Comparison of ENCODE assay signal across 13 cellular contexts in the genomic region with DNA sequence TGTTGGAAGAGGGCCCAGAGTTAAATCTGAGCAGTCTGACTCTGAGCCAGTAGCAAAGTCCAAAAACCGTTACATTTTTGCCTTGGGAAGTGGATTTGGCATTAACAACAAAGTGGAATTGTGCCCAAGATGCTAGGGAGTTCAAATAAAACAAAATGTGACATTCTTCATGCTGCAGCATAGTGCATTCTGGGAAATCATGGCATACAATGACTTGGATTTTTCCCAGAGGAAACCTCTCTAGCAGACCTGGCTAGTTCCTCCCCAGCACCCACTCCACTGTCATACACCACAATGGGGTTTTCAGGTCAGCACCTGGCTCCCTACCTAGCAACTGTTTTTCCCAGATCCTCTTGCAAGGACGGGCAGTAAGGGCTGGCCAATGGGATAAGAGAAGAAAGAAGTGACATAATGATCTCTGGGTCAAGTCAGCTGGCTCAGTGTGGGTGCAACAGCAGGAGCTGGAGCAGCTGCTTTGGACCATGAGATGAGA. TPM values are rescaled to one million over a fixed set of nuclear protein-coding genes. Genes with fewer than 3 reads are reported as not detected.
A peak's percentile ranks its signal among the peaks of the same experiment; 100 is the strongest.
DNase-seq lines count a peak whose midpoint lies in the region; ATAC-seq and TF ChIP-seq lines count a peak whose summit lies in the region.
"Had no signal": no experiment of that assay in that cellular context is flagged by ENCODE, and none has a peak within 500 bp of the region (broad histone marks: within the 10 kb centered on the region; RNA-seq: fewer than 3 reads in every experiment).

No MANE protein-coding gene starts in this region.

- no peaks in the 10 kb centered on the region for H3K27me3 ChIP-seq in RWPE2 (ENCODE audit: insufficient read depth, poor library complexity, severe bottlenecking)

- DNase-seq in DMS53 treated with DMSO at 0.1 percent for 48 hours (lab: John Stamatoyannopoulos, UW; ENCODE audit: unreplicated experiment) (peak; percentile 6), RWPE2 (ENCODE audit: low spot score) (no peak), fibroblast of pulmonary artery (ENCODE audit: low read depth) (peak; percentile 69), osteocyte (ENCODE audit: extremely low spot score, unreplicated experiment) (no peak), OCI-M1 (lab: John Stamatoyannopoulos, UW) (no peak)
- DNase-seq in stimulated activated CD8-positive, alpha-beta memory T cell treated with anti-CD3 and anti-CD28 coated beads, Interleukin-4, amount 100 ng/mL, for 48 hours, result no peak
- no peak for DNase-seq in activated CD4-positive, alpha-beta T cell treated with anti-CD3 and anti-CD28 coated beads for 4 hours
- DNase-seq in stimulated activated naive CD8-positive, alpha-beta T cell treated with anti-CD3 and anti-CD28 coated beads, Interleukin-15, Interleukin-2, amounts not matched to agents 100 U/mL and 50 U/mL, for 24 hours, result no peak
- DNase-seq: activated CD4-positive, alpha-beta T cell treated with anti-CD3 and anti-CD28 coated beads for 36 hours; activated naive CD4-positive, alpha-beta T cell treated with anti-CD3 and anti-CD28 coated beads, Interleukin-2, amount 50 U/mL, for 16 hours; Calu3; NCI-H226 had no signal

- peaks cover 8% of the 10 kb centered on the region for H3K4me1 ChIP-seq in RWPE2 (ENCODE audit: insufficient read depth, poor library complexity, severe bottlenecking)

- no peaks in the 10 kb centered on the region for H3K27me3 Mint-ChIP-seq in osteocyte (ENCODE audit: unreplicated experiment)

- H3K4me3 ChIP-seq in RWPE2 (ENCODE audit: severe bottlenecking) (no peak overlapping the region), fibroblast of pulmonary artery (replicated peaks; ENCODE audit: low read depth, low read length) (no peak overlapping the region)

- no peaks in the 10 kb centered on the region for H3K9me3 ChIP-seq in RWPE2 (ENCODE audit: severe bottlenecking)

- H3K4me3 Mint-ChIP-seq in osteocyte (ENCODE audit: unreplicated experiment), result no peak overlapping the region
- H3K4me3 Mint-ChIP-seq: activated CD4-positive, alpha-beta T cell treated with anti-CD3 and anti-CD28 coated beads for 36 hours; IgD-negative memory B cell had no signal

- H3K9me3 Mint-ChIP-seq in osteocyte (ENCODE audit: unreplicated experiment), result no peaks in the 10 kb centered on the region

- H3K36me3 Mint-ChIP-seq in osteocyte (ENCODE audit: unreplicated experiment), result no peaks in the 10 kb centered on the region

- no peaks in the 10 kb centered on the region for H3K36me3 ChIP-seq in RWPE2 (ENCODE audit: low read depth)

- no peak overlapping the region for H3K27ac ChIP-seq in RWPE2 (ENCODE audit: poor library complexity, severe bottlenecking)

- peak; percentile 25; the same call in 1 of the 3 replicates for ATAC-seq in RWPE2 (ENCODE audit: low read depth)
- ATAC-seq in stimulated activated naive CD8-positive, alpha-beta T cell treated with anti-CD3 and anti-CD28 coated beads, Interleukin-15, Interleukin-2, amounts not matched to agents 100 U/mL and 50 U/mL, for 24 hours, result no peak
- ATAC-seq: activated CD4-positive, alpha-beta T cell treated with anti-CD3 and anti-CD28 coated beads for 36 hours had no signal

- TF ChIP-seq CTCF in RWPE2 (IDR thresholded peaks at IDR 0.05; ENCODE audit: poor library complexity, severe bottlenecking), result no peak
- TF ChIP-seq CTCF in fibroblast of pulmonary artery (IDR thresholded peaks at IDR 0.05; ENCODE audit: low read length, missing control alignments), result no peak
- TF ChIP-seq CTCF in osteocyte (IDR thresholded peaks at IDR 0.05), result no peak

- H3K4me1 Mint-ChIP-seq in osteocyte (ENCODE audit: unreplicated experiment), result peaks cover 48% of the 10 kb centered on the region

- peak overlapping the region; percentile 68 for H3K27ac Mint-ChIP-seq in osteocyte (ENCODE audit: unreplicated experiment)
- H3K27ac Mint-ChIP-seq: activated CD4-positive, alpha-beta T cell treated with anti-CD3 and anti-CD28 coated beads for 36 hours; IgD-negative memory B cell had no signal

RNA-seq across cellular contexts. Expression of gene CYB5R3, which starts 24.8 kb away (rescaled TPM):
- 408 and 430 TPM in 2 replicates for total RNA-seq in osteocyte

RNA-seq across cellular contexts. Expression of gene ATP5MGL, which starts 33.5 kb away (rescaled TPM):
- 0.47 and 1.3 TPM in 2 replicates for total RNA-seq in osteocyte

RNA-seq across cellular contexts. Expression of gene A4GALT, which starts 46.7 kb away (rescaled TPM):
- 29.9 and 32.8 TPM in 2 replicates for total RNA-seq in osteocyte
- total RNA-seq: activated CD4-positive, alpha-beta T cell treated with anti-CD3 and anti-CD28 coated beads for 36 hours had no signal

RNA-seq across cellular contexts. Expression of gene POLDIP3, which starts 59.3 kb away (rescaled TPM):
- total RNA-seq in osteocyte, result 77.8 and 77.9 TPM in 2 replicates

Comparison
In these comparisons a context has a peak if more than half of its experiments do, and no peak if none do; other contexts are left out.
1. DNase-seq: peak in DMS53 treated with DMSO at 0.1 percent for 48 hours (single experiment) and fibroblast of pulmonary artery (single experiment); none in RWPE2 (single experiment), osteocyte (single experiment), stimulated activated CD8-positive, alpha-beta memory T cell treated with anti-CD3 and anti-CD28 coated beads, Interleukin-4, amount 100 ng/mL, for 48 hours (single experiment), OCI-M1 (single experiment), activated CD4-positive, alpha-beta T cell treated with anti-CD3 and anti-CD28 coated beads for 4 hours (0 of 2) and stimulated activated naive CD8-positive, alpha-beta T cell treated with anti-CD3 and anti-CD28 coated beads, Interleukin-15, Interleukin-2, amounts not matched to agents 100 U/mL and 50 U/mL, for 24 hours (single experiment).